Comparison of ENCODE assay signal across 30 cellular contexts in the genomic region with DNA sequence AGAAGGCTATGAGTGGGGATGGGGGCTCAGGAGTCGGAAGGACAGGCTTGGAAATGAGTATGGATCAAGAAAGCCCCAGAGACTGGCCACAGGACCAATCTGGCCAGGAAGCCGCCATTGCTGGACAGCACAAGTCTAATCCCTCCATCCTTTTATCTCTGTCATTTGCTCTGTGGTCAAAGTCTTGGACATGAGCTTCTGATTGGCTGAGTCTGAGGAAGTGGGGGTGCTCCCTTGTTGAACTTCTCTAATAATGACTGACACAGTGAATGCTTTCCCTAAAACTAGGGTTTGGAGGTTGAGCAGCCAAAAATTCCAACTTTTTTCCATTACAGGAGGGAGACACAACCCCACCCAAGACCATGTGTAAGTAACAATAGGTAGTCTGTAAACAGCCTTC.
"Had no signal": no experiment of that assay in that cellular context is flagged by ENCODE, and none has a peak within 500 bp of the region (broad histone marks: within the 10 kb centered on the region; RNA-seq: fewer than 3 reads in every experiment).

No MANE protein-coding gene starts in this region.

- DNase-seq: immature natural killer cell; kidney; left colon; left lung; lower lobe of right lung; mammary epithelial cell; mesenchymal stem cell; naive thymus-derived CD8-positive, alpha-beta T cell; occipital lobe; ovary; stimulated activated CD4-positive, alpha-beta T cell treated with anti-CD3 and anti-CD28 coated beads, Interleukin-12 subunit alpha, Interleukin-12 subunit beta, amount 100 ng/mL, for 4 hours; stimulated activated CD4-positive, alpha-beta T cell treated with anti-CD3 and anti-CD28 coated beads, Interleukin-15, amount 100 ng/mL, for 24 hours; stimulated activated CD4-positive, alpha-beta T cell treated with anti-CD3 and anti-CD28 coated beads, Interleukin-2, amount 100 ng/mL, for 24 hours; stimulated activated CD4-positive, alpha-beta T cell treated with anti-CD3 and anti-CD28 coated beads, Interleukin-4, amount 100 ng/mL, for 1 hour; stimulated activated naive B cell treated with anti-CD40 and anti-IgM and Interleukin-4, amounts not matched to agents 10 μg/mL and 1 μg/mL and 100 μg/mL, for 72 hours; stimulated activated naive CD8-positive, alpha-beta T cell treated with anti-CD3 and anti-CD28 coated beads, Interleukin-15, Interleukin-2, amounts not matched to agents 100 U/mL and 50 U/mL, for 24 hours; stomach; testis; thyroid gland; transverse colon; upper lobe of left lung had no signal

- H3K27ac ChIP-seq: left lung, lower lobe of right lung, neutrophil, ovary, right atrium auricular region, stomach, testis, thyroid gland, transverse colon, upper lobe of left lung, vagina had no signal

- ATAC-seq: left colon; left lung; lower lobe of right lung; naive thymus-derived CD8-positive, alpha-beta T cell; sciatic nerve; stimulated activated naive B cell treated with anti-CD40 and anti-IgM and Interleukin-4, amounts not matched to agents 10 μg/mL and 1 μg/mL and 100 μg/mL, for 72 hours; stimulated activated naive CD8-positive, alpha-beta T cell treated with anti-CD3 and anti-CD28 coated beads, Interleukin-15, Interleukin-2, amounts not matched to agents 100 U/mL and 50 U/mL, for 24 hours had no signal

- FAIRE-seq: islet of Langerhans, kidney had no signal

- H3K4me3 Mint-ChIP-seq: immature natural killer cell; naive thymus-derived CD8-positive, alpha-beta T cell; nephron; neural crest cell; stimulated activated naive B cell treated with anti-CD40 and anti-IgM and Interleukin-4, amounts not matched to agents 10 μg/mL and 1 μg/mL and 100 μg/mL, for 72 hours had no signal

- H3K36me3 ChIP-seq: left lung, lower lobe of right lung, neutrophil, ovary, right atrium auricular region, stomach, thyroid gland, transverse colon, upper lobe of left lung, vagina had no signal

- H3K27me3 ChIP-seq: left lung, neutrophil, ovary, right atrium auricular region, stomach, testis, thyroid gland, transverse colon, upper lobe of left lung, vagina had no signal

- H3K9me3 ChIP-seq: left lung, neutrophil, ovary, testis, thyroid gland, transverse colon, upper lobe of left lung had no signal

- H3K27ac Mint-ChIP-seq: nephron; progenitor cell of endocrine pancreas; stimulated activated naive B cell treated with anti-CD40 and anti-IgM and Interleukin-4, amounts not matched to agents 10 μg/mL and 1 μg/mL and 100 μg/mL, for 72 hours had no signal

- H3K27me3 Mint-ChIP-seq: naive thymus-derived CD8-positive, alpha-beta T cell; progenitor cell of endocrine pancreas had no signal

- H3K4me1 ChIP-seq: left lung, lower lobe of right lung, right atrium auricular region, thyroid gland had no signal

- H3K4me3 ChIP-seq: left lung, lower lobe of right lung, ovary, right atrium auricular region, skin epidermis, stomach, testis, thyroid gland, transverse colon, upper lobe of left lung, vagina had no signal
